Comparison of ENCODE assay signal across 9 cellular contexts in the genomic region with DNA sequence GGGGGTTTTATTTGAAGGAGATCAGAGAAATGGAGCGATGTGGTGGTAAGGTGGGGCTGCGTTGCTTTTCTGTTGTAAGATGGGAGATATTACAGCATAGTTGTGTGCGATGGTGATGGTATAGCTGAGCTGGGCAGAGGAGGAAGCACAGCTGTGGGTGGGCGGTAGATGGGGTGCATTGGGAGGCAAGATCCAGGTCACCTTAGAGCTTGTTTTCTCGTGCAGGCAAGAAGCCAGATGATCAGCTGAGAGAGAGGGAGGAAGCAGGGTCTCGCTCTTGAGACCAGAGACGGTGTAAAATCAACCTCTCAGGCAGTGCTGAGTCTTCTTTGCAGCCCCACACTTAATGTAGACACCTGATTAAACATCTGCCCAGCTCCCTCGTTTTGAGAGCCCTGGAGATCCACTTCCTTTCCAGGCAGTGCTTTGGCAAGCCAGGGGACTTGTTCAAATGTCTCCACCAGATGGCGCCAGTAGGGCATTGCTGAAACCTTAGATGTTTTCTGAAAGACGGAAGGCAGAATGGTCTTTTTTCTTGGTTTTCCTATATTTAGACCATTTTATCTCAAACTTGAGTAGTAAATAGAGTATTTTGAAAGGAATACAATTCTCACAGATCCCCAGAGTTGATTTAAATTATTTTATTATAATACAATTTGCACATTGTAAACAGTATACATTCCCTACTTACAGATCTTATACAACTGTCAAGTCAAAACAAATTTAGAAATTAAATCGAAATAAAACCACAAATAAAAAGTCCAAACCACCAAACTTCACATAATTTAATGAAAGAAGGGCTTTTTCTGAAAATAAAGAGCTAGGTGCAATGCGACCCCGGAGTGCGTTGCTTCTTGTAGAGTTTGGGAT. TPM values are rescaled to one million over a fixed set of nuclear protein-coding genes. Genes with fewer than 3 reads are reported as not detected.
A peak's percentile ranks its signal among the peaks of the same experiment; 100 is the strongest.
DNase-seq lines count a peak whose midpoint lies in the region; ATAC-seq, FAIRE-seq and TF ChIP-seq lines count a peak whose summit lies in the region.
"Had no signal": no experiment of that assay in that cellular context is flagged by ENCODE, and none has a peak within 500 bp of the region (broad histone marks: within the 10 kb centered on the region; RNA-seq: fewer than 3 reads in every experiment).

No MANE protein-coding gene starts in this region.

- ATAC-seq in HG02610 (IDR thresholded peaks at IDR 0.05; ENCODE audit: unreplicated experiment) (peak; percentile 32), left colon (peak; percentile 67), HG03439 (IDR thresholded peaks at IDR 0.05; ENCODE audit: unreplicated experiment) (no peak)
- peak; percentile 58 for ATAC-seq in central memory CD8-positive, alpha-beta T cell (replicated peaks; ENCODE audit: extremely low read depth, poor library complexity, severe bottlenecking)

- no peaks in the 10 kb centered on the region for H3K36me3 Mint-ChIP-seq in central memory CD8-positive, alpha-beta T cell (ENCODE audit: insufficient read depth)

- H3K27me3 Mint-ChIP-seq in central memory CD8-positive, alpha-beta T cell: no peaks in the 10 kb centered on the region

- intact Hi-C loops in left colon (cut with DNase I, micrococcal nuclease): loop anchor here (5.0 kb wide), 1 partner anchor 545 kb away; no protein-coding TSS in a partner anchor

- H3K27ac Mint-ChIP-seq in central memory CD8-positive, alpha-beta T cell (ENCODE audit: low read depth): no peak overlapping the region
- H3K27ac Mint-ChIP-seq: T-helper 1 cell treated with Interleukin-12 subunit alpha and Interleukin-12 subunit beta and Interleukin-4 antibody, amounts not matched to agents 30 μg/mL and 1 μg/mL, for 36 hours had no signal

- H3K4me1 Mint-ChIP-seq in central memory CD8-positive, alpha-beta T cell: peaks cover 9% of the 10 kb centered on the region

- H3K4me3 Mint-ChIP-seq in central memory CD8-positive, alpha-beta T cell: no peak overlapping the region
- H3K4me3 Mint-ChIP-seq: T-helper 1 cell treated with Interleukin-12 subunit alpha and Interleukin-12 subunit beta and Interleukin-4 antibody, amounts not matched to agents 30 μg/mL and 1 μg/mL, for 36 hours had no signal

- no peaks in the 10 kb centered on the region for H3K9me3 Mint-ChIP-seq in central memory CD8-positive, alpha-beta T cell
- H3K9me3 Mint-ChIP-seq: T-helper 1 cell treated with Interleukin-12 subunit alpha and Interleukin-12 subunit beta and Interleukin-4 antibody, amounts not matched to agents 30 μg/mL and 1 μg/mL, for 36 hours had no signal

- no peak for FAIRE-seq in D721Med (lab: Jason Lieb, UNC)

- TF ChIP-seq CTCF in D721Med (IDR thresholded peaks at IDR 0.05; ENCODE audit: insufficient read depth, missing control alignments): peak; percentile 82

- peak; percentile 71 for DNase-seq in D721Med (ENCODE audit: insufficient read length, low spot score)
- DNase-seq in NCI-H345 treated with DMSO at 0.1 percent for 48 hours (lab: John Stamatoyannopoulos, UW; ENCODE audit: unreplicated experiment): peak; percentile 75
- peak; percentile 74 for DNase-seq in activated CD4-positive, CD25-positive, alpha-beta regulatory T cell treated with anti-CD3 and anti-CD28 coated beads, Interleukin-2, amount 50 U/mL, for 72 hours
- peak; percentile 38 to 50 for DNase-seq in central memory CD8-positive, alpha-beta T cell (ENCODE audit: low spot score in 2 of 2)
- peak; percentile 61 to 87 for DNase-seq in left colon
- DNase-seq in stimulated activated CD4-positive, alpha-beta T cell treated with anti-CD3 and anti-CD28 coated beads, Interleukin-2, amount 100 ng/mL, for 48 hours: peak; percentile 71 to 75

RNA-seq across cellular contexts. Expression of a gene that starts 21.1 kb away (rescaled TPM):
- 1 to 10 TPM; 1.7 to 7.0 TPM for total RNA-seq in left colon
